Comparison of ENCODE assay signal across 33 cellular contexts in the genomic region with DNA sequence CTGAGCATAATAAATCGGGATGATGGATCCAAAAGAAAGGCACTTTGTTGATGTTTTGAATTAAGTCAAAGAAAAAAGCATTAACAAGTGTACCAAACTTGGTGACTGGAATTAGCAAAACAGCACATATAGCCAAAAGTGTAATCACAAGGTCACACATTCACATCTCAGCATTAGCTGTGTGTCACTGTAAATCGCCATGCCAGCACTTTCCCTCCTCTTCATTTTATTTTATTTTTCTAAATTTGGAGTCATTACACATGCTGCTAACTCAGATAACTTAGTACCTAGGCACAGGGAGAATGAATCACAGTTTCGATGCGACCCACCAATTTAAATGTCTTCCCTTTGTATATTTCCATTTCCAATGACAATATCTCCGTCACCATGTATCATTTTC.
"Had no signal": no experiment of that assay in that cellular context is flagged by ENCODE, and none has a peak within 500 bp of the region (broad histone marks: within the 10 kb centered on the region; RNA-seq: fewer than 3 reads in every experiment).

No MANE protein-coding gene starts in this region.

- H3K27me3 ChIP-seq: adrenal gland, ascending aorta, body of pancreas, brain microvascular endothelial cell, breast epithelium, cardiac muscle cell had no signal

- H3K9me3 ChIP-seq: adrenal gland, ascending aorta, body of pancreas, breast epithelium had no signal

- H3K4me1 ChIP-seq: adrenal gland, ascending aorta, body of pancreas, breast epithelium had no signal

- FAIRE-seq: astrocyte, bronchial epithelial cell had no signal

- ATAC-seq: activated naive CD4-positive, alpha-beta T cell treated with anti-CD3 and anti-CD28 coated beads, Interleukin-2, amount 50 U/mL, for 72 hours; activated naive CD8-positive, alpha-beta T cell treated with anti-CD3 and anti-CD28 coated beads, Interleukin-2, amount 50 U/mL, for 24 hours; activated T-cell treated with anti-CD3 and anti-CD28 coated beads, Interleukin-2, amount 50 U/mL, for 4 hours; activated T-cell treated with anti-CD3 and anti-CD28 coated beads, Interleukin-2, amount 50 U/mL, for 72 hours; activated T-helper 17 cell treated with anti-CD3 and anti-CD28 coated beads, Interleukin-2, amount 50 U/mL, for 72 hours; body of pancreas had no signal

- H3K4me3 ChIP-seq: adrenal gland, ascending aorta, body of pancreas, breast epithelium, cardiac muscle cell had no signal

- DNase-seq: activated effector memory CD4-positive, alpha-beta T cell treated with anti-CD3 and anti-CD28 coated beads, Interleukin-2, amount 50 U/mL, for 16 hours; activated effector memory CD4-positive, alpha-beta T cell treated with Interleukin-2 at 50 U/mL for 16 hours; activated gamma-delta T cell; activated gamma-delta T cell treated with Interleukin-2 at 50 U/mL for 16 hours; activated naive CD4-positive, alpha-beta T cell; activated naive CD4-positive, alpha-beta T cell treated with anti-CD3 and anti-CD28 coated beads for 36 hours; activated naive CD4-positive, alpha-beta T cell treated with anti-CD3 and anti-CD28 coated beads, Interleukin-2, amount 10 ng/mL, durations not matched to agents 7 days and 5 days; activated naive CD4-positive, alpha-beta T cell treated with anti-CD3 and anti-CD28 coated beads, Interleukin-2, amount 50 U/mL, for 16 hours; activated naive CD4-positive, alpha-beta T cell treated with Interleukin-2 at 50 U/mL for 16 hours; activated naive CD8-positive, alpha-beta T cell treated with anti-CD3 and anti-CD28 coated beads for 36 hours; activated naive CD8-positive, alpha-beta T cell treated with anti-CD3 and anti-CD28 coated beads, Interleukin-2, amount 10 ng/mL, durations not matched to agents 7 days and 5 days; activated naive CD8-positive, alpha-beta T cell treated with anti-CD3 and anti-CD28 coated beads, Interleukin-2, amount 50 U/mL, for 24 hours; activated T-cell treated with anti-CD3 and anti-CD28 coated beads, Interleukin-2, amount 50 U/mL, for 1 hour; activated T-cell treated with anti-CD3 and anti-CD28 coated beads, Interleukin-2, amount 50 U/mL, for 24 hours; activated T-cell treated with anti-CD3 and anti-CD28 coated beads, Interleukin-2, amount 50 U/mL, for 4 hours; activated T-cell treated with anti-CD3 and anti-CD28 coated beads, Interleukin-2, amount 50 U/mL, for 48 hours; activated T-cell treated with anti-CD3 and anti-CD28 coated beads, Interleukin-2, amount 50 U/mL, for 72 hours; adrenal gland; amniotic stem cell; amygdala; anterior cingulate cortex; aorta; body of pancreas; brain microvascular endothelial cell; central memory CD4-positive, alpha-beta T cell; cerebellar nuclear complex had no signal

- H3K27ac ChIP-seq: adrenal gland, ascending aorta, body of pancreas, brain microvascular endothelial cell, breast epithelium, cardiac muscle cell had no signal

- H3K36me3 ChIP-seq: adrenal gland, ascending aorta, brain microvascular endothelial cell, breast epithelium, cardiac muscle cell had no signal
